8 cellular contexts compared by ENCODE assay signal in genomic region chr17:21286066-21286770, GRCh38. TPM values are rescaled to one million over a fixed set of nuclear protein-coding genes. Genes with fewer than 3 reads are reported as not detected.
DNase-seq lines count a peak whose midpoint lies in the region; ATAC-seq and TF ChIP-seq lines count a peak whose summit lies in the region.

No MANE protein-coding gene starts in this region.

- H3K27me3 Mint-ChIP-seq in activated CD4-positive, alpha-beta T cell treated with anti-CD3 and anti-CD28 coated beads for 36 hours: peaks cover 2% of the 10 kb centered on the region
- H3K27me3 Mint-ChIP-seq in activated B cell treated with CpG ODN at 0.5 μM for 24 hours (peaks cover 1% of the 10 kb centered on the region), nephron (ENCODE audit: low read depth) (peaks cover 22% of the 10 kb centered on the region)

- H3K36me3 Mint-ChIP-seq in activated CD4-positive, alpha-beta T cell treated with anti-CD3 and anti-CD28 coated beads for 36 hours (ENCODE audit: low read depth): peaks cover 37% of the 10 kb centered on the region
- peaks cover 10% of the 10 kb centered on the region for H3K36me3 Mint-ChIP-seq in activated B cell treated with CpG ODN at 0.5 μM for 24 hours (ENCODE audit: low read depth)
- H3K36me3 Mint-ChIP-seq in nephron (ENCODE audit: low read depth): no peaks in the 10 kb centered on the region

- ATAC-seq in activated CD4-positive, alpha-beta T cell treated with anti-CD3 and anti-CD28 coated beads for 36 hours: no peak
- ATAC-seq in activated B cell treated with CpG ODN at 0.5 μM for 24 hours (ENCODE audit: low read depth): no peak

- POLR2A ChIA-PET in activated CD4-positive, alpha-beta T cell treated with anti-CD3 and anti-CD28 coated beads for 36 hours (lab: Charles Lee): interaction anchor here (0.6 to 0.9 kb wide), 4 partner anchors 166 to 253 kb away, joined by 3 read pairs; partner anchors contain the start of gene USP22
- POLR2A ChIA-PET in activated B cell treated with CpG ODN at 0.5 μM for 24 hours (lab: Charles Lee): interaction anchor here (0.9 to 6.5 kb wide), 4 partner anchors 10 to 72 kb away, joined by 3 to 54 read pairs (median 9); partner anchors contain the start of genes NATD1 and TMEM11

- no peak for TF ChIP-seq CTCF in activated B cell treated with CpG ODN at 0.5 μM for 24 hours (IDR thresholded peaks at IDR 0.05)
- TF ChIP-seq CTCF in nephron (IDR thresholded peaks at IDR 0.05; ENCODE audit: unreplicated experiment in 3 of 3): no peak

- H3K27ac Mint-ChIP-seq in activated CD4-positive, alpha-beta T cell treated with anti-CD3 and anti-CD28 coated beads for 36 hours: peak overlapping the region; percentile 94
- H3K27ac Mint-ChIP-seq in activated B cell treated with CpG ODN at 0.5 μM for 24 hours (peak overlapping the region; percentile 96), nephron (peak overlapping the region; percentile 79 to 91 (median 86))

- H3K9me3 Mint-ChIP-seq in activated CD4-positive, alpha-beta T cell treated with anti-CD3 and anti-CD28 coated beads for 36 hours (ENCODE audit: low read depth): no peaks in the 10 kb centered on the region
- H3K9me3 Mint-ChIP-seq in activated B cell treated with CpG ODN at 0.5 μM for 24 hours: no peaks in the 10 kb centered on the region
- H3K9me3 Mint-ChIP-seq in nephron: no peaks in the 10 kb centered on the region

- CTCF ChIA-PET in activated CD4-positive, alpha-beta T cell treated with anti-CD3 and anti-CD28 coated beads for 36 hours (lab: Charles Lee): interaction anchor here (0.6 to 3.7 kb wide), 2 partner anchors 10 to 66 kb away, joined by 3 to 34 read pairs; no protein-coding TSS in a partner anchor
- CTCF ChIA-PET in activated B cell treated with CpG ODN at 0.5 μM for 24 hours (lab: Charles Lee): interaction anchor here (1.4 to 3.0 kb wide), 4 partner anchors 10 to 243 kb away, joined by 3 to 19 read pairs (median 7); partner anchors contain the start of gene USP22

- DNase-seq in activated CD4-positive, alpha-beta T cell treated with anti-CD3 and anti-CD28 coated beads for 36 hours: peak; percentile 43
- DNase-seq in activated CD4-positive, alpha-beta T cell treated with anti-CD3 and anti-CD28 coated beads, Interleukin-2, amount 50 U/mL, for 1 hour: no peak
- DNase-seq in NCI-H2029 (lab: John Stamatoyannopoulos, UW): peak; percentile 72
- no peak for DNase-seq in activated B cell treated with CpG ODN at 0.5 μM for 24 hours
- DNase-seq in fibroblast of peridontal ligament (ENCODE audit: extremely low read depth): peak; percentile 99
- no peak for DNase-seq in activated effector memory CD4-positive, alpha-beta T cell treated with Interleukin-2 at 50 U/mL for 16 hours
- no peak for DNase-seq in cortex of kidney (lab: John Stamatoyannopoulos, UW)

- peaks cover 55% of the 10 kb centered on the region for H3K4me1 Mint-ChIP-seq in activated CD4-positive, alpha-beta T cell treated with anti-CD3 and anti-CD28 coated beads for 36 hours
- H3K4me1 Mint-ChIP-seq in activated B cell treated with CpG ODN at 0.5 μM for 24 hours (peaks cover 79% of the 10 kb centered on the region), nephron (peaks cover 24% of the 10 kb centered on the region)

- intact Hi-C loops in activated CD4-positive, alpha-beta T cell treated with anti-CD3 and anti-CD28 coated beads for 36 hours (cut with DNase I, micrococcal nuclease): no loop called here
- intact Hi-C loops in activated B cell treated with CpG ODN at 0.5 μM for 24 hours (cut with micrococcal nuclease): loop anchor here (10.0 kb wide), 2 partner anchors 1311 to 1911 kb away; partner anchors contain the start of genes AKAP10 and MAPK7

- peak overlapping the region; percentile 98 for H3K4me3 Mint-ChIP-seq in activated CD4-positive, alpha-beta T cell treated with anti-CD3 and anti-CD28 coated beads for 36 hours
- H3K4me3 Mint-ChIP-seq in activated B cell treated with CpG ODN at 0.5 μM for 24 hours (peak overlapping the region; percentile 95), nephron (peak overlapping the region; percentile 85 to 88 (median 86))

RNA-seq across cellular contexts. Expression of gene MAP2K3, which starts 1.7 kb away (rescaled TPM):
- total RNA-seq in activated CD4-positive, alpha-beta T cell treated with anti-CD3 and anti-CD28 coated beads for 36 hours: 100 to 1,000 TPM; 122 to 123 TPM
- 75.1 and 81.1 TPM in 2 replicates for total RNA-seq in activated B cell treated with CpG ODN at 0.5 μM for 24 hours

RNA-seq across cellular contexts. Expression of gene NATD1, which starts 33.0 kb away (rescaled TPM):
- total RNA-seq in activated CD4-positive, alpha-beta T cell treated with anti-CD3 and anti-CD28 coated beads for 36 hours: 1 to 10 TPM; 1.5 to 1.7 TPM
- 1.5 and 1.7 TPM in 2 replicates for total RNA-seq in activated B cell treated with CpG ODN at 0.5 μM for 24 hours

Comparison
In these comparisons a context has a peak if more than half of its experiments do, and no peak if none do; other contexts are left out.
1. DNase-seq: peak in activated CD4-positive, alpha-beta T cell treated with anti-CD3 and anti-CD28 coated beads for 36 hours (single experiment), NCI-H2029 (single experiment) and fibroblast of peridontal ligament (single experiment); none in activated CD4-positive, alpha-beta T cell treated with anti-CD3 and anti-CD28 coated beads, Interleukin-2, amount 50 U/mL, for 1 hour (single experiment), activated B cell treated with CpG ODN at 0.5 μM for 24 hours (single experiment), activated effector memory CD4-positive, alpha-beta T cell treated with Interleukin-2 at 50 U/mL for 16 hours (single experiment) and cortex of kidney (single experiment).
2. Peak in every context shown above with its lines, with median percentiles within 50 percentile points of each other: H3K27ac Mint-ChIP-seq and H3K4me3 Mint-ChIP-seq.